Comparison of ENCODE assay signal across 8 cellular contexts in genomic region chr12:89019439-89020120, GRCh38.
DNase-seq lines count a peak whose midpoint lies in the region; TF ChIP-seq lines count a peak whose summit lies in the region.

No MANE protein-coding gene starts in this region.

- H3K27me3 Mint-ChIP-seq in H9 (ENCODE audit: low read depth): peaks cover 2% of the 10 kb centered on the region

- H3K4me1 Mint-ChIP-seq in H9: peaks cover 5% of the 10 kb centered on the region in 2 experiments; a peak in 3 of 4 replicates

- H2AFZ ChIP-seq in H9 (ENCODE audit: low read length) (no peak overlapping the region), neuron (ENCODE audit: low read depth, low read length) (no peak overlapping the region)

- no peak overlapping the region for H2BK12ac ChIP-seq in H9 (ENCODE audit: insufficient read length, low read depth, low read length)

- no peak overlapping the region for H3T11ph ChIP-seq in H9 (ENCODE audit: low read length)

- H3K4me3 Mint-ChIP-seq in H9: no peak overlapping the region

- H3K27me3 ChIP-seq in H9 (ENCODE audit: insufficient read depth, low read length) (no peaks in the 10 kb centered on the region), Peyer's patch (no peaks in the 10 kb centered on the region), neuron (ENCODE audit: insufficient read depth, low read length) (no peaks in the 10 kb centered on the region)

- no peak overlapping the region for H3K4ac ChIP-seq in H9 (ENCODE audit: low read depth, low read length)

- peak overlapping the region; percentile 28 for H3K4me2 ChIP-seq in H9 (ENCODE audit: insufficient read depth, insufficient read length, low read length)

- peak overlapping the region in 2 of 4 donors; percentile 30 to 40 for H3K4me3 ChIP-seq in Peyer's patch
- peak overlapping the region; percentile 19 for H3K4me3 ChIP-seq in neuron (ENCODE audit: low read length)

- H3K14ac ChIP-seq in H9 (ENCODE audit: insufficient read depth, low read length): no peak overlapping the region

- no peaks in the 10 kb centered on the region for H3K4me1 ChIP-seq in H9 (ENCODE audit: insufficient read depth, low read length)
- H3K4me1 ChIP-seq in Peyer's patch: no peaks in the 10 kb centered on the region
- no peaks in the 10 kb centered on the region for H3K4me1 ChIP-seq in neuron (ENCODE audit: insufficient read depth, low read length)

- no peak overlapping the region for H3K18ac ChIP-seq in H9 (ENCODE audit: insufficient read length, low read depth, low read length)

- H4K91ac ChIP-seq in H9 (ENCODE audit: insufficient read length, low read depth, low read length): no peak overlapping the region

- no peaks in the 10 kb centered on the region for H3K36me3 ChIP-seq in Peyer's patch
- H3K36me3 ChIP-seq in neuron (ENCODE audit: insufficient read depth, low read length): no peaks in the 10 kb centered on the region

- DNase-seq in GF-D8 (lab: John Stamatoyannopoulos, UW): peak; percentile 49
- DNase-seq in H9: peak; percentile 89
- DNase-seq in Peyer's patch: peak; percentile 58 to 94 (median 74)
- peak; percentile 45 for DNase-seq in activated T-helper 1 cell treated with Interleukin-2 at 50 U/mL for 16 hours (ENCODE audit: low read depth)
- peak; percentile 82 for DNase-seq in fibroblast of the conjunctiva (ENCODE audit: low read depth)
- peak; percentile 79 for DNase-seq in stromal cell of bone marrow (ENCODE audit: low read depth)

- H3K27ac ChIP-seq in H9 (ENCODE audit: insufficient read length, low read depth, low read length): no peak overlapping the region
- H3K27ac ChIP-seq in Peyer's patch: no peak overlapping the region

- H3K79me1 ChIP-seq in H9 (ENCODE audit: insufficient read depth, low read depth, low read length, poor library complexity, severe bottlenecking): no peaks in the 10 kb centered on the region

- H3K23me2 ChIP-seq in H9 (ENCODE audit: insufficient read length, low read depth, low read length, poor library complexity, severe bottlenecking): no peaks in the 10 kb centered on the region

- no peaks in the 10 kb centered on the region; a peak in 1 of 5 replicates for H3K9me3 Mint-ChIP-seq in H9

- H3K36me3 Mint-ChIP-seq in H9 (ENCODE audit: insufficient read depth in 1 of 3, low read depth in 3 of 3): no peaks in the 10 kb centered on the region

- H2BK120ac ChIP-seq in H9 (ENCODE audit: low read depth, low read length, poor library complexity, severe bottlenecking): no peak overlapping the region

- TF ChIP-seq POLR2A in Peyer's patch (IDR thresholded peaks at IDR 0.05): no peak

- H4K20me1 ChIP-seq in H9 (ENCODE audit: control insufficient read depth, insufficient read depth, insufficient read length): no peaks in the 10 kb centered on the region

- H3K23ac ChIP-seq in H9 (ENCODE audit: insufficient read length, low read depth, low read length): no peak overlapping the region

- H3K56ac ChIP-seq in H9 (ENCODE audit: insufficient read length, low read depth, low read length): no peak overlapping the region

- H3K9ac ChIP-seq in H9 (ENCODE audit: extremely low read depth, insufficient read length, low read length): no peak overlapping the region

- H2BK20ac ChIP-seq in H9 (ENCODE audit: low read depth, low read length, poor library complexity, severe bottlenecking): no peak overlapping the region

- H2AK5ac ChIP-seq in H9 (ENCODE audit: insufficient read length, low read length): no peak overlapping the region

- H3K79me2 ChIP-seq in H9 (ENCODE audit: insufficient read depth, low read length): no peaks in the 10 kb centered on the region

- H3K9me3 ChIP-seq in H9 (ENCODE audit: control insufficient read depth, low read depth, low read length) (no peaks in the 10 kb centered on the region), Peyer's patch (no peaks in the 10 kb centered on the region), neuron (ENCODE audit: low read length) (no peaks in the 10 kb centered on the region)

- no CpG with 5 or more reads among the region's 14 CpGs for WGBS in H9 (ENCODE audit: extremely low coverage, insufficient read length, low lambda C conversion rate)

- no peak overlapping the region for H4K5ac ChIP-seq in H9 (ENCODE audit: insufficient read length, low read depth, low read length)

- H2BK15ac ChIP-seq in H9 (ENCODE audit: low read depth, low read length): no peak overlapping the region

- TF ChIP-seq CTCF in H9 (conservative IDR thresholded peaks at IDR 0.05): peak; percentile 87
- TF ChIP-seq CTCF in LNCAP (IDR thresholded peaks at IDR 0.05): peak; percentile 89
- TF ChIP-seq CTCF in Peyer's patch (IDR thresholded peaks at IDR 0.05): peak; percentile 36 to 92 (median 79)

- H4K8ac ChIP-seq in H9 (replicated peaks; ENCODE audit: insufficient read length, low read depth, low read length): no peak overlapping the region

- no peak overlapping the region for H3K27ac Mint-ChIP-seq in H9

- no peak overlapping the region for H2BK5ac ChIP-seq in H9 (ENCODE audit: insufficient read length, low read length)
